ENCODE assay signal across 11 cellular contexts in the genomic region with DNA sequence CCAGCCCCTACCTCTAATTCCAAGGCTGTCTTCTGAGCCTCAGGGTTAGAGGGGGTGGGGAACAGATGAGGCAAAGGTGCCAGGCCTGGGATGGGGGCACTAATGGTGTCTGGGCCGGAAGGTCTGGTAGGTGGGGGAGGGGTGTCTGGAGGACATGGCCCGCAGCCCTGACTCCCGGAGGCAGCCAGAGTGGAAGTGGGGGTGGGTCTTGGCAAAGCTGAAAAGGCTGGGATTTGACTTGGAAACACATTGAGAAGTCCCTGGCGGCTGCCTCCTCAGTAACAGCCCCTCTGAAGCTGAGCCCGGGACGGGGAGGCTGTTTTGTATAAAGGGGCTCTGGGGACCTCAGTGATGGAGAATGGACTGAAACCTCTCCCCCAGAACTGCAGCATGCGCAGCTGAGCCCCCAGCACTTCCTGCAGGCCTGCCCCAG. TPM values are rescaled to one million over a fixed set of nuclear protein-coding genes. Genes with fewer than 3 reads are reported as not detected.
DNase-seq lines count a peak whose midpoint lies in the region; ATAC-seq and TF ChIP-seq lines count a peak whose summit lies in the region.
"Had no signal": no experiment of that assay in that cellular context is flagged by ENCODE, and none has a peak within 500 bp of the region (broad histone marks: within the 10 kb centered on the region; RNA-seq: fewer than 3 reads in every experiment).

No MANE protein-coding gene starts in this region.

- H3K4me3 ChIP-seq in ascending aorta = peak overlapping the region in 1 of 2 donors; percentile 34
- H3K4me3 ChIP-seq in left ventricle myocardium inferior = no peak overlapping the region
- no peak overlapping the region for H3K4me3 ChIP-seq in vagina

- peaks cover 2% of the 10 kb centered on the region; the same call in 1 of the 2 replicates for H3K27me3 Mint-ChIP-seq in HFFc6 (ENCODE audit: insufficient read depth)
- H3K27me3 Mint-ChIP-seq: activated CD4-positive, alpha-beta memory T cell treated with anti-CD3 and anti-CD28 coated beads, Interleukin-2, amount 10 ng/mL, durations not matched to agents 7 days and 5 days; stimulated activated naive CD8-positive, alpha-beta T cell treated with anti-CD3 and anti-CD28 coated beads, Interleukin-15, Interleukin-2, amounts not matched to agents 100 ng/mL and 50 ng/mL, for 24 hours had no signal

- H3K27ac ChIP-seq in ascending aorta (peak overlapping the region; percentile 58 to 96), left ventricle myocardium inferior (replicated peaks) (peak overlapping the region; percentile 72), vagina (peak overlapping the region; percentile 64)

- H3K27ac Mint-ChIP-seq in HFFc6 = no peak overlapping the region
- H3K27ac Mint-ChIP-seq: activated CD4-positive, alpha-beta memory T cell treated with anti-CD3 and anti-CD28 coated beads, Interleukin-2, amount 10 ng/mL, durations not matched to agents 7 days and 5 days; CD8-positive, alpha-beta T cell; stimulated activated naive CD8-positive, alpha-beta T cell treated with anti-CD3 and anti-CD28 coated beads, Interleukin-15, Interleukin-2, amounts not matched to agents 100 ng/mL and 50 ng/mL, for 24 hours had no signal

- H3K9me3 Mint-ChIP-seq in HFFc6 = no peaks in the 10 kb centered on the region
- H3K9me3 Mint-ChIP-seq: activated CD4-positive, alpha-beta memory T cell treated with anti-CD3 and anti-CD28 coated beads, Interleukin-2, amount 10 ng/mL, durations not matched to agents 7 days and 5 days; CD8-positive, alpha-beta T cell; stimulated activated naive CD8-positive, alpha-beta T cell treated with anti-CD3 and anti-CD28 coated beads, Interleukin-15, Interleukin-2, amounts not matched to agents 100 ng/mL and 50 ng/mL, for 24 hours had no signal

- H3K4me3 Mint-ChIP-seq in HFFc6 = no peak overlapping the region
- H3K4me3 Mint-ChIP-seq: activated CD4-positive, alpha-beta memory T cell treated with anti-CD3 and anti-CD28 coated beads, Interleukin-2, amount 10 ng/mL, durations not matched to agents 7 days and 5 days; CD8-positive, alpha-beta T cell; stimulated activated naive CD8-positive, alpha-beta T cell treated with anti-CD3 and anti-CD28 coated beads, Interleukin-15, Interleukin-2, amounts not matched to agents 100 ng/mL and 50 ng/mL, for 24 hours had no signal

- no peak for TF ChIP-seq POLR2A in vagina (IDR thresholded peaks at IDR 0.05)

- peaks cover 17% of the 10 kb centered on the region for H3K4me1 Mint-ChIP-seq in HFFc6 (ENCODE audit: low read depth)
- H3K4me1 Mint-ChIP-seq: activated CD4-positive, alpha-beta memory T cell treated with anti-CD3 and anti-CD28 coated beads, Interleukin-2, amount 10 ng/mL, durations not matched to agents 7 days and 5 days had no signal

- no peaks in the 10 kb centered on the region for H3K36me3 Mint-ChIP-seq in HFFc6 (ENCODE audit: low read depth)
- H3K36me3 Mint-ChIP-seq: CD8-positive, alpha-beta T cell had no signal

- intact Hi-C loops in ascending aorta (cut with DNase I) (loop anchor here (2.0 to 10.0 kb wide), 3 partner anchors 36 to 446 kb away; no protein-coding TSS in a partner anchor), left ventricle myocardium inferior (cut with micrococcal nuclease) (no loop called here), posterior vena cava (cut with DNase I) (no loop called here), vagina (cut with DNase I) (loop anchor here (2.0 kb wide), 1 partner anchor 66 kb away; no protein-coding TSS in a partner anchor)

- H3K4me1 ChIP-seq in ascending aorta (peaks cover 16 to 59% of the 10 kb centered on the region in 2 donors), left ventricle myocardium inferior (peaks cover 66% of the 10 kb centered on the region), vagina (peaks cover 34% of the 10 kb centered on the region)

- TF ChIP-seq CTCF in ascending aorta (IDR thresholded peaks at IDR 0.05) = no peak
- TF ChIP-seq CTCF in left ventricle myocardium inferior (IDR thresholded peaks at IDR 0.05; ENCODE audit: borderline replicate concordance) = peak; percentile 9
- TF ChIP-seq CTCF in vagina (IDR thresholded peaks at IDR 0.05) = no peak
- no peak for TF ChIP-seq CTCF in HFFc6 (IDR thresholded peaks at IDR 0.05)

- H3K36me3 ChIP-seq in ascending aorta (no peaks in the 10 kb centered on the region), left ventricle myocardium inferior (no peaks in the 10 kb centered on the region), vagina (no peaks in the 10 kb centered on the region)

- no peak for ATAC-seq in HG03097 (IDR thresholded peaks at IDR 0.05; ENCODE audit: low FRiP score, unreplicated experiment)
- ATAC-seq: CD8-positive, alpha-beta T cell had no signal

- peak; percentile 9 to 69 for DNase-seq in ascending aorta (ENCODE audit: low spot score in 2 of 2)
- DNase-seq in left ventricle myocardium inferior = peak; percentile 62
- DNase-seq in posterior vena cava (ENCODE audit: low spot score) = peak; percentile 76
- DNase-seq in vagina (ENCODE audit: extremely low spot score in 2 of 2) = no peak
- DNase-seq in HFFc6 = no peak
- DNase-seq in dedifferentiated amniotic fluid mesenchymal stem cell (ENCODE audit: extremely low spot score) = no peak
- DNase-seq: activated CD4-positive, alpha-beta memory T cell treated with anti-CD3 and anti-CD28 coated beads, Interleukin-2, amount 10 ng/mL, durations not matched to agents 7 days and 5 days; CD8-positive, alpha-beta T cell; NCI-H2171 treated with DMSO at 0.1 percent for 48 hours had no signal

- H3K9me3 ChIP-seq in ascending aorta = no peaks in the 10 kb centered on the region
- H3K9me3 ChIP-seq in left ventricle myocardium inferior (replicated peaks) = no peaks in the 10 kb centered on the region
- no peaks in the 10 kb centered on the region for H3K9me3 ChIP-seq in vagina

- H3K27me3 ChIP-seq in ascending aorta (no peaks in the 10 kb centered on the region), left ventricle myocardium inferior (ENCODE audit: low read depth) (no peaks in the 10 kb centered on the region), vagina (no peaks in the 10 kb centered on the region)

RNA-seq across cellular contexts. Expression of a gene that starts 49.5 kb away (rescaled TPM):
- 128 TPM for total RNA-seq in ascending aorta
- total RNA-seq in left ventricle myocardium inferior = 715 TPM
- 100 to 1,000 TPM; 183 to 218 TPM for total RNA-seq in posterior vena cava
- total RNA-seq in vagina = 16.7 TPM
- 10 to 100 TPM; 35.6 to 50.7 (median 47.8) TPM for total RNA-seq in HFFc6 (2021; fragmentation: NEBNext Ultra II Directional; extraction: Animal tissue kit (Norgen Biotek cat#: 25700))

Comparison
In these comparisons a context has a peak if more than half of its experiments do, and no peak if none do; other contexts are left out.
1. DNase-seq: peak in ascending aorta (2 of 2), left ventricle myocardium inferior (single experiment) and posterior vena cava (single experiment); none in vagina (0 of 2), HFFc6 (single experiment) and dedifferentiated amniotic fluid mesenchymal stem cell (single experiment).
2. intact Hi-C loops: an anchor here in ascending aorta (2.0 to 10.0 kb wide) and vagina (2.0 kb wide); none called in left ventricle myocardium inferior and posterior vena cava.
3. Peak in every context shown above with its lines, with median percentiles within 50 percentile points of each other: H3K27ac ChIP-seq.